Comparison of ENCODE assay signal across 8 cellular contexts in the genomic region with DNA sequence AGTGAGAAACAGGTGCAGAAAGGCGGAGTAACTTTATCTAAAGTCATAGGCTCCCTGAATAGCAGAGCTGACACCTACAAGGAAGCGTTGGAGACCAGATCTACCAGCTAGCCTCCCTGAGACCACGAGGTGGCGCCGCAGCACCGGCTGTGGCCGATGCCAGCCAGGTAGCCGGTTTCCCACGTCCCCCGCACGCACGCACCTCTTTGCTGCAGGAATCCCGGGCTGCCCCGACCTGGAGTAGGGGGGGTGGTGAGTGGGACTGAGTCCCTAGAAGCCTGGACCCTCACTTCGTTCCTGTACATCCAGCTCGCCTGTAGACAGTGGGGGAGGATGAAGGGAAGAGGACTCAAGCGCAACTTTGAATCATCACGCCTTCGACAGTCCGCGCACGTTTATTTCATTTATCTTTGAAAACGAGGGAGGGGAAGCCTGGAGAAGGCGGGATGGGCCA. TPM values are rescaled to one million over a fixed set of nuclear protein-coding genes. Genes with fewer than 3 reads are reported as not detected.
DNase-seq lines count a peak whose midpoint lies in the region; ATAC-seq and TF ChIP-seq lines count a peak whose summit lies in the region.

No MANE protein-coding gene starts in this region.

- POLR2A ChIA-PET in naive thymus-derived CD8-positive, alpha-beta T cell (lab: Charles Lee), result interaction anchor here (0.9 to 2.3 kb wide), 7 partner anchors 11 to 354 kb away, joined by 3 to 15 read pairs (median 4); a partner anchor contains a TSS

- peak; percentile 98 for TF ChIP-seq CTCF in fibroblast of mammary gland (conservative IDR thresholded peaks at IDR 0.05; ENCODE audit: control insufficient read depth, insufficient read depth, low read depth, low read length)

- no peaks in the 10 kb centered on the region for H3K9me3 Mint-ChIP-seq in naive thymus-derived CD8-positive, alpha-beta T cell

- peaks cover 27 to 74% (median 45%) of the 10 kb centered on the region in 5 donors for H3K27me3 Mint-ChIP-seq in naive thymus-derived CD8-positive, alpha-beta T cell

- no peak; the same call in 1 of the 2 replicates for TF ChIP-seq EP300 in Ishikawa (IDR thresholded peaks at IDR 0.05; ENCODE audit: borderline replicate concordance)

- peak; percentile 57 to 60 for ATAC-seq in naive thymus-derived CD8-positive, alpha-beta T cell
- no peak for ATAC-seq in HG03378 (IDR thresholded peaks at IDR 0.05; ENCODE audit: unreplicated experiment)

- TF ChIP-seq RAD21 in Ishikawa (IDR thresholded peaks at IDR 0.05; ENCODE audit: low read depth), result peak; percentile 100

- no peaks in the 10 kb centered on the region for H3K36me3 Mint-ChIP-seq in naive thymus-derived CD8-positive, alpha-beta T cell

- peak overlapping the region in 1 of 10 donors; percentile 7 for H3K27ac Mint-ChIP-seq in naive thymus-derived CD8-positive, alpha-beta T cell

- peaks cover 18 to 42% (median 31%) of the 10 kb centered on the region in 4 donors for H3K4me1 Mint-ChIP-seq in naive thymus-derived CD8-positive, alpha-beta T cell

- DNase-seq in ELR (ENCODE audit: low read depth) (peak; percentile 83), RPMI7951 (ENCODE audit: low read depth) (peak; percentile 61), fibroblast of mammary gland (ENCODE audit: low read depth) (peak; percentile 72)
- peak; percentile 74 to 76 for DNase-seq in activated T-helper 1 cell treated with anti-CD3 and anti-CD28 coated beads, Interleukin-2, amount 50 U/mL, for 16 hours (ENCODE audit: low read depth in 1 of 2, low spot score in 1 of 2)
- DNase-seq in naive thymus-derived CD8-positive, alpha-beta T cell, result peak; percentile 73 to 91 (median 86)
- DNase-seq in stimulated activated CD8-positive, alpha-beta memory T cell treated with anti-CD3 and anti-CD28 coated beads, Interleukin-7, amount 100 ng/mL, for 48 hours (ENCODE audit: extremely low read depth in 1 of 2, low read depth in 1 of 2), result peak; percentile 62 to 71

- peak overlapping the region; percentile 74 to 91 (median 82) for H3K4me3 Mint-ChIP-seq in naive thymus-derived CD8-positive, alpha-beta T cell

- H3K4me3 ChIP-seq in fibroblast of mammary gland (ENCODE audit: control insufficient read depth, low read depth, low read length), result peak overlapping the region; percentile 40

TF ChIP-seq in Ishikawa, 13 proteins besides CTCF, POLR2A, EP300 and RAD21:
- TF ChIP-seq CREB1 (IDR thresholded peaks at IDR 0.05; ENCODE audit: low read depth) (no peak), EGR1 (IDR thresholded peaks at IDR 0.05) (peak; percentile 31; the same call in 1 of the 2 replicates)
- TF ChIP-seq, protein P1, sequence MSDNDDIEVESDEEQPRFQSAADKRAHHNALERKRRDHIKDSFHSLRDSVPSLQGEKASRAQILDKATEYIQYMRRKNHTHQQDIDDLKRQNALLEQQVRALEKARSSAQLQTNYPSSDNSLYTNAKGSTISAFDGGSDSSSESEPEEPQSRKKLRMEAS (IDR thresholded peaks at IDR 0.05), result peak; percentile 79

RNA-seq across cellular contexts. Expression of a gene that starts 3.7 kb away (rescaled TPM):
- 0.36 and 0.49 TPM in 2 replicates for total RNA-seq in RPMI7951 (2014; rRNA removed; shearing (Covaris generic))
- not detected for total RNA-seq in naive thymus-derived CD8-positive, alpha-beta T cell
- polyA plus RNA-seq in naive thymus-derived CD8-positive, alpha-beta T cell, result not detected

RNA-seq across cellular contexts. Expression of a gene that starts 11.5 kb away (rescaled TPM):
- not detected in 2 replicates for total RNA-seq in RPMI7951 (2014; rRNA removed; shearing (Covaris generic))
- total RNA-seq in naive thymus-derived CD8-positive, alpha-beta T cell, result not detected
- polyA plus RNA-seq in naive thymus-derived CD8-positive, alpha-beta T cell, result not detected

RNA-seq across cellular contexts. Expression of a gene that starts 15.5 kb away (rescaled TPM):
- 23.9 and 31.0 TPM in 2 replicates for total RNA-seq in RPMI7951 (2014; rRNA removed; shearing (Covaris generic))
- total RNA-seq in naive thymus-derived CD8-positive, alpha-beta T cell, result 10 to 100 TPM; 36.9 to 41.0 TPM
- polyA plus RNA-seq in naive thymus-derived CD8-positive, alpha-beta T cell, result 10 to 100 TPM in 2 of 3 donors, 1 to 10 TPM in 1; 6.3 to 17.1 (median 10.7) TPM
